Comparison of ENCODE assay signal across 9 cellular contexts in genomic region chr18:51193621-51194287, GRCh38. TPM values are rescaled to one million over a fixed set of nuclear protein-coding genes. Genes with fewer than 3 reads are reported as not detected.
A peak's percentile ranks its signal among the peaks of the same experiment; 100 is the strongest.
DNase-seq lines count a peak whose midpoint lies in the region; ATAC-seq and TF ChIP-seq lines count a peak whose summit lies in the region.
"Had no signal": no experiment of that assay in that cellular context is flagged by ENCODE, and none has a peak within 500 bp of the region (broad histone marks: within the 10 kb centered on the region; RNA-seq: fewer than 3 reads in every experiment).

No MANE protein-coding gene starts in this region.

- ATAC-seq in GM19035 (IDR thresholded peaks at IDR 0.05; ENCODE audit: unreplicated experiment) (no peak), HG02678 (IDR thresholded peaks at IDR 0.05; ENCODE audit: unreplicated experiment) (no peak)

- H4K20me1 ChIP-seq in osteoblast (ENCODE audit: insufficient read depth, low read length) = peaks cover 58% of the 10 kb centered on the region

- no peak overlapping the region for H2AFZ ChIP-seq in osteoblast (ENCODE audit: low read length)

- peaks cover 79% of the 10 kb centered on the region for H3K79me2 ChIP-seq in osteoblast (ENCODE audit: insufficient read depth, low read length)

- H3K4me1 ChIP-seq in duodenal mucosa (ENCODE audit: control insufficient read depth in 1 of 2, insufficient read depth in 2 of 2, low read length in 2 of 2) (peaks cover 39 to 47% of the 10 kb centered on the region in 2 donors), osteoblast (ENCODE audit: insufficient read depth, low read length) (peaks cover 30% of the 10 kb centered on the region)

- peak overlapping the region; percentile 87 for H3K4me2 ChIP-seq in osteoblast (ENCODE audit: insufficient read depth, low read length)

- H3K4me3 ChIP-seq in duodenal mucosa (ENCODE audit: low read depth in 1 of 2, low read length in 2 of 2) (peak overlapping the region; percentile 33 to 80), osteoblast (ENCODE audit: insufficient read depth, low read length) (peak overlapping the region; percentile 33)

- peak overlapping the region in 1 of 2 donors; percentile 29 for H3K9ac ChIP-seq in duodenal mucosa (ENCODE audit: low read depth in 1 of 2, low read length in 2 of 2)

- no peaks in the 10 kb centered on the region for H3K27me3 ChIP-seq in duodenal mucosa (ENCODE audit: control insufficient read depth in 1 of 2, insufficient read depth in 2 of 2, low read length in 2 of 2)
- H3K27me3 ChIP-seq in osteoblast (ENCODE audit: insufficient read depth, low read length) = no peaks in the 10 kb centered on the region

- H3K9me3 ChIP-seq in duodenal mucosa (ENCODE audit: control insufficient read depth in 1 of 2, low read length in 2 of 2) = no peaks in the 10 kb centered on the region
- H3K9me3 ChIP-seq in osteoblast (ENCODE audit: low read depth, low read length) = no peaks in the 10 kb centered on the region

- no peak for TF ChIP-seq CTCF in osteoblast (IDR thresholded peaks at IDR 0.05; ENCODE audit: extremely low read depth, low read depth, low read length)

- H3K27ac ChIP-seq in duodenal mucosa (ENCODE audit: low read depth, low read length) = peak overlapping the region; percentile 24
- H3K27ac ChIP-seq in osteoblast (ENCODE audit: low read depth, low read length) = peak overlapping the region; percentile 61

- H3K36me3 ChIP-seq in duodenal mucosa (ENCODE audit: control insufficient read depth in 1 of 2, insufficient read depth in 2 of 2, low read length in 2 of 2) = no peaks in the 10 kb centered on the region
- H3K36me3 ChIP-seq in osteoblast (ENCODE audit: insufficient read depth, low read length) = no peaks in the 10 kb centered on the region

- DNase-seq in EL (peak; percentile 51), NCI-H69 (lab: John Stamatoyannopoulos, UW) (peak; percentile 76), osteoblast (ENCODE audit: insufficient read length, low spot score, missing footprints) (peak; percentile 87), islet precursor cell (no peak)
- DNase-seq in stimulated activated CD4-positive, alpha-beta T cell treated with anti-CD3 and anti-CD28 coated beads, Interleukin-4, amount 100 ng/mL, for 24 hours = no peak
- DNase-seq: midbrain had no signal

RNA-seq across cellular contexts. Expression of gene MEX3C, which starts 3.7 kb away (rescaled TPM):
- total RNA-seq in osteoblast = 36.5 and 41.6 TPM in 2 replicates

Comparison
In these comparisons a context has a peak if more than half of its experiments do, and no peak if none do; other contexts are left out.
1. DNase-seq: peak in EL (single experiment), NCI-H69 (single experiment) and osteoblast (single experiment); none in islet precursor cell (single experiment) and stimulated activated CD4-positive, alpha-beta T cell treated with anti-CD3 and anti-CD28 coated beads, Interleukin-4, amount 100 ng/mL, for 24 hours (single experiment).